ENCODE assay signal across 21 cellular contexts in the genomic region with DNA sequence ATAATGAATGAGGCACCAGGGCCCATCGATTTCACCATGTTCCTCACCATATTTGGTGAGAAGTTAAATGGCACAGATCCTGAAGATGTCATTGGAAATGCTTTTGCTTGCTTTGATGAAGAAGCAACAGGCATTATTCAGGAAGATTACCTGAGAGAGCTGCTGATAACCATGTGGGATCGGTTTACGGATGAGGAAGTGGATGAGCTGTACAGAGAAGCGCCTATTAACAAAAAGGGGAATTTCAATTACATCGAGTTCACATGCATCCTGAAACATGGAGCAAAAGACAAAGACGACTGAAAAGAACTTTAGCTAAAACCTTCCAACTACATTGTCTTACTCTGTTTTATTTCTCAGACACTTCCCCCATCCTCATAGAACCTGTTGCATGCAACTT. TPM values are rescaled to one million over a fixed set of nuclear protein-coding genes. Genes with fewer than 3 reads are reported as not detected.
DNase-seq lines count a peak whose midpoint lies in the region; ATAC-seq, FAIRE-seq and TF ChIP-seq lines count a peak whose summit lies in the region.
"Had no signal": no experiment of that assay in that cellular context is flagged by ENCODE, and none has a peak within 500 bp of the region (broad histone marks: within the 10 kb centered on the region; RNA-seq: fewer than 3 reads in every experiment).

No MANE protein-coding gene starts in this region.

- intact Hi-C loops in K562 (cut with micrococcal nuclease): no loop called here
- intact Hi-C loops in left ventricle myocardium inferior (cut with micrococcal nuclease): no loop called here

- H3K4me3 ChIP-seq in K562 (no peak overlapping the region), left ventricle myocardium inferior (no peak overlapping the region)
- H3K4me3 ChIP-seq: BLaER1, HAP-1 had no signal

- H3K36me3 ChIP-seq in K562 (ENCODE audit: control insufficient read depth, insufficient read depth, low read length) (no peaks in the 10 kb centered on the region), left ventricle myocardium inferior (no peaks in the 10 kb centered on the region)
- H3K36me3 ChIP-seq: BLaER1, HAP-1 had no signal

- TF ChIP-seq CTCF in K562 (IDR thresholded peaks at IDR 0.05 in 2 of 3, conservative IDR thresholded peaks at IDR 0.05 in 1 of 3; ENCODE audit: insufficient read depth in 2 of 3, low read depth in 1 of 3, low read length in 3 of 3) (no peak), left ventricle myocardium inferior (IDR thresholded peaks at IDR 0.05; ENCODE audit: borderline replicate concordance) (no peak)

- no peak overlapping the region for H3K9ac ChIP-seq in K562 (ENCODE audit: insufficient read depth in 1 of 2, low read depth in 2 of 2, low read length in 2 of 2)
- H3K9ac ChIP-seq: BLaER1 had no signal

- BruUV-seq in K562 (replicated peaks; lab: Mats Ljungman, UMichigan): no TSS peak

- H3K4me3 Mint-ChIP-seq in T-cell: no peak overlapping the region
- no peak overlapping the region for H3K4me3 Mint-ChIP-seq in stimulated activated memory B cell treated with anti-CD40 and anti-IgM and Interleukin-4, amounts not matched to agents 10 μg/mL and 1 μg/mL and 100 μg/mL, for 72 hours
- H3K4me3 Mint-ChIP-seq in activated CD4-positive, alpha-beta memory T cell treated with anti-CD3 and anti-CD28 coated beads, Interleukin-2, amount 10 ng/mL, durations not matched to agents 7 days and 5 days: no peak overlapping the region
- H3K4me3 Mint-ChIP-seq: B cell; CD4-positive, CD25-positive, alpha-beta regulatory T cell; CD8-positive, alpha-beta T cell had no signal

- in situ Hi-C loops in KBM-7 (cut with MboI; ENCODE audit: low pct_unique_long_range_greater_than_20kb, low sequenced_read_pairs) (no loop called here), K562 (cut with MboI) (no loop called here)

- CTCF ChIA-PET in T-cell (lab: Charles Lee) (interaction anchor here in 1 of 2 donors (0.6 kb wide), 1 partner anchor 13 kb away, joined by 4 read pairs; no protein-coding TSS in a partner anchor), K562 (lab: Yijun Ruan, JAX; ENCODE audit: low intra/inter-chr PET ratio) (no interaction called here)
- CTCF ChIA-PET in activated CD4-positive, alpha-beta memory T cell treated with anti-CD3 and anti-CD28 coated beads, Interleukin-2, amount 10 ng/mL, durations not matched to agents 7 days and 5 days (lab: Charles Lee): interaction anchor here (1.3 kb wide), 1 partner anchor 16 kb away, joined by 3 read pairs; no protein-coding TSS in a partner anchor

- 25% methylated on average over 6 of the region's 6 CpGs for WGBS in K562 (ENCODE audit: insufficient coverage, low coverage, missing lambda C conversion rate)

- no peaks in the 10 kb centered on the region for H3K9me1 ChIP-seq in K562 (ENCODE audit: control insufficient read depth, insufficient read depth, low read length)

- TF ChIP-seq POLR2A in K562 (conservative IDR thresholded peaks at IDR 0.05): no peak

- H3K27me3 Mint-ChIP-seq in T-cell: no peaks in the 10 kb centered on the region
- H3K27me3 Mint-ChIP-seq in stimulated activated memory B cell treated with anti-CD40 and anti-IgM and Interleukin-4, amounts not matched to agents 10 μg/mL and 1 μg/mL and 100 μg/mL, for 72 hours: no peaks in the 10 kb centered on the region
- H3K27me3 Mint-ChIP-seq in activated CD4-positive, alpha-beta memory T cell treated with anti-CD3 and anti-CD28 coated beads, Interleukin-2, amount 10 ng/mL, durations not matched to agents 7 days and 5 days: no peaks in the 10 kb centered on the region
- H3K27me3 Mint-ChIP-seq: B cell; CD4-positive, CD25-positive, alpha-beta regulatory T cell had no signal

- no peaks in the 10 kb centered on the region for H4K20me1 ChIP-seq in K562 (replicated peaks; ENCODE audit: control insufficient read depth, insufficient read depth, low read length)
- H4K20me1 ChIP-seq: BLaER1 had no signal

- H3K4me1 ChIP-seq in K562 (replicated peaks in 1 of 2; ENCODE audit: control insufficient read depth in 2 of 2, insufficient read depth in 2 of 2, low read length in 2 of 2) (no peaks in the 10 kb centered on the region; a peak in 3 of 5 replicates), left ventricle myocardium inferior (no peaks in the 10 kb centered on the region)
- H3K4me1 ChIP-seq: Caco-2, HAP-1 had no signal

- H3K4me2 ChIP-seq in K562 (ENCODE audit: insufficient read depth, low read length): no peak overlapping the region
- H3K4me2 ChIP-seq: BLaER1 had no signal

- H3K9me3 Mint-ChIP-seq in T-cell: no peaks in the 10 kb centered on the region
- H3K9me3 Mint-ChIP-seq in stimulated activated memory B cell treated with anti-CD40 and anti-IgM and Interleukin-4, amounts not matched to agents 10 μg/mL and 1 μg/mL and 100 μg/mL, for 72 hours: no peaks in the 10 kb centered on the region
- no peaks in the 10 kb centered on the region for H3K9me3 Mint-ChIP-seq in activated CD4-positive, alpha-beta memory T cell treated with anti-CD3 and anti-CD28 coated beads, Interleukin-2, amount 10 ng/mL, durations not matched to agents 7 days and 5 days
- H3K9me3 Mint-ChIP-seq: CD4-positive, CD25-positive, alpha-beta regulatory T cell; CD8-positive, alpha-beta T cell had no signal

- ATAC-seq in T-cell (replicated peaks in 1 of 4) (no peak), K562 (no peak)
- no peak for ATAC-seq in stimulated activated memory B cell treated with anti-CD40 and anti-IgM and Interleukin-4, amounts not matched to agents 10 μg/mL and 1 μg/mL and 100 μg/mL, for 72 hours
- ATAC-seq: CD8-positive, alpha-beta T cell had no signal

- H2AFZ ChIP-seq in K562 (ENCODE audit: low read depth, low read length): peak overlapping the region; percentile 38

- no peak overlapping the region for H3K27ac ChIP-seq in K562 (ENCODE audit: extremely low read depth, low read depth, low read length)
- no peak overlapping the region for H3K27ac ChIP-seq in left ventricle myocardium inferior (replicated peaks)
- H3K27ac ChIP-seq: BLaER1, C4-2B had no signal

- TF ChIP-seq EP300 in K562 (IDR thresholded peaks at IDR 0.05; ENCODE audit: low read length): no peak

- no peaks in the 10 kb centered on the region for H3K36me3 Mint-ChIP-seq in T-cell
- H3K36me3 Mint-ChIP-seq in stimulated activated memory B cell treated with anti-CD40 and anti-IgM and Interleukin-4, amounts not matched to agents 10 μg/mL and 1 μg/mL and 100 μg/mL, for 72 hours: no peaks in the 10 kb centered on the region
- H3K36me3 Mint-ChIP-seq in activated CD4-positive, alpha-beta memory T cell treated with anti-CD3 and anti-CD28 coated beads, Interleukin-2, amount 10 ng/mL, durations not matched to agents 7 days and 5 days (ENCODE audit: low read depth): no peaks in the 10 kb centered on the region
- H3K36me3 Mint-ChIP-seq: CD4-positive, CD25-positive, alpha-beta regulatory T cell; CD8-positive, alpha-beta T cell had no signal

- no peak for FAIRE-seq in K562 (lab: Jason Lieb, UNC)
- FAIRE-seq: GM12892, H54 had no signal

- peak overlapping the region; percentile 48 to 57 for H3K27ac Mint-ChIP-seq in T-cell
- peak overlapping the region; percentile 82 for H3K27ac Mint-ChIP-seq in stimulated activated memory B cell treated with anti-CD40 and anti-IgM and Interleukin-4, amounts not matched to agents 10 μg/mL and 1 μg/mL and 100 μg/mL, for 72 hours
- H3K27ac Mint-ChIP-seq in activated CD4-positive, alpha-beta memory T cell treated with anti-CD3 and anti-CD28 coated beads, Interleukin-2, amount 10 ng/mL, durations not matched to agents 7 days and 5 days: no peak overlapping the region
- H3K27ac Mint-ChIP-seq: B cell; CD8-positive, alpha-beta T cell had no signal

- no peaks in the 10 kb centered on the region for H3K79me2 ChIP-seq in K562 (ENCODE audit: control insufficient read depth, insufficient read depth, low read length)

- peaks cover 16 to 36% (median 35%) of the 10 kb centered on the region in 3 donors for H3K4me1 Mint-ChIP-seq in T-cell
- H3K4me1 Mint-ChIP-seq in stimulated activated memory B cell treated with anti-CD40 and anti-IgM and Interleukin-4, amounts not matched to agents 10 μg/mL and 1 μg/mL and 100 μg/mL, for 72 hours: peaks cover 36% of the 10 kb centered on the region
- peaks cover 21% of the 10 kb centered on the region for H3K4me1 Mint-ChIP-seq in activated CD4-positive, alpha-beta memory T cell treated with anti-CD3 and anti-CD28 coated beads, Interleukin-2, amount 10 ng/mL, durations not matched to agents 7 days and 5 days

- POLR2A ChIA-PET in T-cell (lab: Charles Lee) (no interaction called here), K562 (lab: Yijun Ruan, JAX) (interaction anchor here (1.0 kb wide), 1 partner anchor 9 kb away, joined by 3 read pairs; no protein-coding TSS in a partner anchor)
- POLR2A ChIA-PET in activated CD4-positive, alpha-beta memory T cell treated with anti-CD3 and anti-CD28 coated beads, Interleukin-2, amount 10 ng/mL, durations not matched to agents 7 days and 5 days (lab: Charles Lee): no interaction called here

- peak; percentile 25 for DNase-seq in KBM-7
- DNase-seq in T-cell: no peak
- DNase-seq in K562 (ENCODE audit: extremely low read depth in 1 of 4, low spot score in 3 of 4): no peak
- DNase-seq in activated CD4-positive, alpha-beta memory T cell treated with anti-CD3 and anti-CD28 coated beads, Interleukin-2, amount 10 ng/mL, durations not matched to agents 7 days and 5 days: no peak
- DNase-seq in stimulated activated CD4-positive, alpha-beta T cell treated with anti-CD3 and anti-CD28 coated beads, Interleukin-12 subunit alpha, Interleukin-12 subunit beta, amount 100 ng/mL, for 4 hours: no peak
- DNase-seq in left ventricle myocardium inferior: no peak
- DNase-seq in DMS79 (lab: John Stamatoyannopoulos, UW): no peak
- DNase-seq: Caco-2; CD4-positive, CD25-positive, alpha-beta regulatory T cell; CD8-positive, alpha-beta T cell; DMS153; EL; GDM1; GOT3 had no signal

- H3K9me3 ChIP-seq in K562 (replicated peaks; ENCODE audit: control insufficient read depth, insufficient read depth, low read depth, low read length): no peaks in the 10 kb centered on the region; the same call in 1 of the 2 replicates
- no peaks in the 10 kb centered on the region for H3K9me3 ChIP-seq in left ventricle myocardium inferior (replicated peaks)
- H3K9me3 ChIP-seq: BLaER1, Caco-2, HAP-1 had no signal

- TF ChIP-seq RAD21 in K562 (CRISPR knock-in tag; conservative IDR thresholded peaks at IDR 0.05 in 1 of 2, IDR thresholded peaks at IDR 0.05 in 1 of 2): no peak

- H3K27me3 ChIP-seq in K562 (ENCODE audit: control insufficient read depth in 2 of 2, insufficient read depth in 2 of 2, low read length in 2 of 2) (no peaks in the 10 kb centered on the region), left ventricle myocardium inferior (ENCODE audit: low read depth) (no peaks in the 10 kb centered on the region)
- H3K27me3 ChIP-seq: BLaER1 had no signal

RNA-seq across cellular contexts. Expression of gene DAXX, which starts 16.4 kb away (rescaled TPM):
- total RNA-seq in T-cell (10 to 100 TPM; 36.3 to 91.4 (median 87.7) TPM), K562 (2014; rRNA removed) (80.6 and 122 TPM in 2 replicates), K562 (2014; rRNA removed; fragmentation: Illumina TruSeq; extraction: Trizol) (61.7 and 68.7 TPM in 2 replicates), K562 (2015; rRNA removed; fragmentation: Illumina TruSeq; extraction: Trizol) (59.9 and 66.6 TPM in 2 replicates), K562 (2021) (69.0 and 70.6 TPM in 2 replicates), left ventricle myocardium inferior (17.7 TPM)
- total RNA-seq in K562 (2011; cell fraction: chromatin; rRNA removed; ENCODE audit: low replicate concordance): 51.6 and 76.0 TPM in 2 replicates
- 39.7 and 45.7 TPM in 2 replicates for total RNA-seq in K562 (2011; cell fraction: nucleolus; rRNA removed)
- total RNA-seq in K562 (2011; cell fraction: nucleoplasm; rRNA removed): 38.2 and 40.6 TPM in 2 replicates
- polyA plus RNA-seq in K562 (2011; rRNA removed) (22.8 and 32.4 TPM in 2 replicates), K562 (2014; fragmentation: Illumina TruSeq; extraction: Trizol) (101 and 104 TPM in 2 replicates), K562 (2014; fragmentation: Nextera tagmentation; extraction: Ambion mirVana) (100 to 1,000 TPM in 1 of 2 experiments, 10 to 100 TPM in 1; 41.5 to 144 TPM), K562 (2014; rRNA removed) (47.4 and 67.2 TPM in 2 replicates)
- polyA plus RNA-seq in K562 (2011; cell fraction: cytosol; rRNA removed): 19.5 and 25.8 TPM in 2 replicates
- 106 and 140 TPM in 2 replicates for polyA plus RNA-seq in K562 (2011; cell fraction: nucleus; rRNA removed)
- polyA plus RNA-seq in K562 (2012): 73.3 and 129 TPM in 2 replicates
- polyA minus RNA-seq in K562 (2011; rRNA and poly(A)+ RNA removed): 11.5 and 12.0 TPM in 2 replicates
- 17.0 and 19.9 TPM in 2 replicates for polyA minus RNA-seq in K562 (2011; cell fraction: cytosol; rRNA and poly(A)+ RNA removed)
- 34.1 and 35.5 TPM in 2 replicates for polyA minus RNA-seq in K562 (2011; cell fraction: nucleus; rRNA and poly(A)+ RNA removed)
- 100 to 1,000 TPM in 1 of 2 experiments, 10 to 100 TPM in 1; 95.7 to 103 TPM for total RNA-seq in activated CD4-positive, alpha-beta memory T cell treated with anti-CD3 and anti-CD28 coated beads, Interleukin-2, amount 10 ng/mL, durations not matched to agents 7 days and 5 days

RNA-seq across cellular contexts. Expression of gene ZBTB22, which starts 21.6 kb away (rescaled TPM):
- total RNA-seq in T-cell: 10 to 100 TPM; 17.6 to 32.0 (median 26.3) TPM
- 8.2 and 25.6 TPM in 2 replicates for total RNA-seq in K562 (2011; cell fraction: chromatin; rRNA removed; ENCODE audit: low replicate concordance)
- 20.4 and 20.8 TPM in 2 replicates for total RNA-seq in K562 (2011; cell fraction: nucleolus; rRNA removed)
- 13.3 and 13.4 TPM in 2 replicates for total RNA-seq in K562 (2011; cell fraction: nucleoplasm; rRNA removed)
- 11.9 and 12.2 TPM in 2 replicates for total RNA-seq in K562 (2014; rRNA removed)
- 5.6 and 5.9 TPM in 2 replicates for total RNA-seq in K562 (2014; rRNA removed; fragmentation: Illumina TruSeq; extraction: Trizol)
- 8.2 and 8.4 TPM in 2 replicates for total RNA-seq in K562 (2015; rRNA removed; fragmentation: Illumina TruSeq; extraction: Trizol)
- 10.0 and 11.1 TPM in 2 replicates for total RNA-seq in K562 (2021)
- polyA plus RNA-seq in K562 (2011; rRNA removed): 5.8 and 9.4 TPM in 2 replicates
- 9.0 and 12.6 TPM in 2 replicates for polyA plus RNA-seq in K562 (2011; cell fraction: cytosol; rRNA removed)
- polyA plus RNA-seq in K562 (2011; cell fraction: nucleus; rRNA removed): 13.4 and 20.4 TPM in 2 replicates
- polyA plus RNA-seq in K562 (2012): 9.5 and 11.3 TPM in 2 replicates
- 7.1 TPM in 2 replicates for polyA plus RNA-seq in K562 (2014; fragmentation: Illumina TruSeq; extraction: Trizol)
- polyA plus RNA-seq in K562 (2014; fragmentation: Nextera tagmentation; extraction: Ambion mirVana): under 1 TPM; 0.21 to 0.30 TPM
- polyA plus RNA-seq in K562 (2014; rRNA removed): 8.7 and 10.3 TPM in 2 replicates
- 7.1 and 7.7 TPM in 2 replicates for polyA minus RNA-seq in K562 (2011; rRNA and poly(A)+ RNA removed)
- 6.3 and 7.0 TPM in 2 replicates for polyA minus RNA-seq in K562 (2011; cell fraction: cytosol; rRNA and poly(A)+ RNA removed)
- 11.4 and 12.3 TPM in 2 replicates for polyA minus RNA-seq in K562 (2011; cell fraction: nucleus; rRNA and poly(A)+ RNA removed)
- 10 to 100 TPM; 16.5 to 18.0 TPM for total RNA-seq in activated CD4-positive, alpha-beta memory T cell treated with anti-CD3 and anti-CD28 coated beads, Interleukin-2, amount 10 ng/mL, durations not matched to agents 7 days and 5 days
- 13.3 TPM for total RNA-seq in left ventricle myocardium inferior

RNA-seq across cellular contexts. Expression of gene TAPBP, which starts 25.3 kb away (rescaled TPM):
- total RNA-seq in T-cell: 100 to 1,000 TPM; 224 to 271 (median 254) TPM
- total RNA-seq in K562 (2011; cell fraction: chromatin; rRNA removed; ENCODE audit: low replicate concordance): 73.3 and 139 TPM in 2 replicates
- 101 and 121 TPM in 2 replicates for total RNA-seq in K562 (2011; cell fraction: nucleolus; rRNA removed)
- total RNA-seq in K562 (2011; cell fraction: nucleoplasm; rRNA removed): 105 and 137 TPM in 2 replicates
- total RNA-seq in K562 (2014; rRNA removed): 33.9 and 44.9 TPM in 2 replicates
- 10.4 and 11.9 TPM in 2 replicates for total RNA-seq in K562 (2014; rRNA removed; fragmentation: Illumina TruSeq; extraction: Trizol)
- 22.3 and 23.1 TPM in 2 replicates for total RNA-seq in K562 (2015; rRNA removed; fragmentation: Illumina TruSeq; extraction: Trizol)
- 73.4 and 74.0 TPM in 2 replicates for total RNA-seq in K562 (2021)
- polyA plus RNA-seq in K562 (2011; rRNA removed): 10.1 and 27.3 TPM in 2 replicates
- 16.7 and 26.5 TPM in 2 replicates for polyA plus RNA-seq in K562 (2011; cell fraction: cytosol; rRNA removed)
- polyA plus RNA-seq in K562 (2011; cell fraction: nucleus; rRNA removed): 38.3 and 46.1 TPM in 2 replicates
- 29.5 and 50.0 TPM in 2 replicates for polyA plus RNA-seq in K562 (2012)
- 23.0 and 26.8 TPM in 2 replicates for polyA plus RNA-seq in K562 (2014; fragmentation: Illumina TruSeq; extraction: Trizol)
- polyA plus RNA-seq in K562 (2014; fragmentation: Nextera tagmentation; extraction: Ambion mirVana): 10 to 100 TPM in 1 of 2 experiments, 1 to 10 TPM in 1; 5.6 to 10.1 TPM
- 30.6 and 38.5 TPM in 2 replicates for polyA plus RNA-seq in K562 (2014; rRNA removed)
- 7.9 and 11.1 TPM in 2 replicates for polyA minus RNA-seq in K562 (2011; rRNA and poly(A)+ RNA removed)
- 32.5 and 35.6 TPM in 2 replicates for polyA minus RNA-seq in K562 (2011; cell fraction: cytosol; rRNA and poly(A)+ RNA removed)
- 21.7 and 28.1 TPM in 2 replicates for polyA minus RNA-seq in K562 (2011; cell fraction: nucleus; rRNA and poly(A)+ RNA removed)
- 100 to 1,000 TPM; 243 to 249 TPM for total RNA-seq in activated CD4-positive, alpha-beta memory T cell treated with anti-CD3 and anti-CD28 coated beads, Interleukin-2, amount 10 ng/mL, durations not matched to agents 7 days and 5 days
- total RNA-seq in left ventricle myocardium inferior: 92.3 TPM

RNA-seq across cellular contexts. Expression of gene RGL2, which starts 40.5 kb away (rescaled TPM):
- total RNA-seq in T-cell (10 to 100 TPM; 55.9 to 72.0 (median 66.0) TPM), K562 (2014; rRNA removed) (14.5 and 17.9 TPM in 2 replicates), K562 (2014; rRNA removed; fragmentation: Illumina TruSeq; extraction: Trizol) (11.8 and 14.6 TPM in 2 replicates), K562 (2015; rRNA removed; fragmentation: Illumina TruSeq; extraction: Trizol) (19.5 TPM in 2 replicates), K562 (2021) (43.0 and 54.6 TPM in 2 replicates), left ventricle myocardium inferior (59.4 TPM)
- total RNA-seq in K562 (2011; cell fraction: chromatin; rRNA removed; ENCODE audit: low replicate concordance): 218 and 476 TPM in 2 replicates
- total RNA-seq in K562 (2011; cell fraction: nucleolus; rRNA removed): 277 and 305 TPM in 2 replicates
- total RNA-seq in K562 (2011; cell fraction: nucleoplasm; rRNA removed): 220 and 224 TPM in 2 replicates
- polyA plus RNA-seq in K562 (2011; rRNA removed) (46.6 and 77.3 TPM in 2 replicates), K562 (2014; fragmentation: Illumina TruSeq; extraction: Trizol) (27.5 and 35.1 TPM in 2 replicates), K562 (2014; fragmentation: Nextera tagmentation; extraction: Ambion mirVana) (1 to 10 TPM; 1.8 to 3.3 TPM), K562 (2014; rRNA removed) (43.1 and 57.1 TPM in 2 replicates)
- polyA plus RNA-seq in K562 (2011; cell fraction: cytosol; rRNA removed): 39.5 and 39.8 TPM in 2 replicates
- polyA plus RNA-seq in K562 (2011; cell fraction: nucleus; rRNA removed): 710 and 718 TPM in 2 replicates
- 41.6 and 85.7 TPM in 2 replicates for polyA plus RNA-seq in K562 (2012)
- polyA minus RNA-seq in K562 (2011; rRNA and poly(A)+ RNA removed): 21.7 and 27.1 TPM in 2 replicates
- 13.8 and 17.8 TPM in 2 replicates for polyA minus RNA-seq in K562 (2011; cell fraction: cytosol; rRNA and poly(A)+ RNA removed)
- polyA minus RNA-seq in K562 (2011; cell fraction: nucleus; rRNA and poly(A)+ RNA removed): 113 and 127 TPM in 2 replicates
- total RNA-seq in activated CD4-positive, alpha-beta memory T cell treated with anti-CD3 and anti-CD28 coated beads, Interleukin-2, amount 10 ng/mL, durations not matched to agents 7 days and 5 days: 10 to 100 TPM; 44.3 to 45.1 TPM

RNA-seq across cellular contexts. Expression of gene PFDN6, which starts 49.8 kb away (rescaled TPM):
- 10 to 100 TPM; 16.1 to 51.4 (median 40.5) TPM for total RNA-seq in T-cell
- total RNA-seq in K562 (2011; cell fraction: chromatin; rRNA removed; ENCODE audit: low replicate concordance): 67.5 and 110 TPM in 2 replicates
- 84.5 and 92.7 TPM in 2 replicates for total RNA-seq in K562 (2011; cell fraction: nucleolus; rRNA removed)
- 89.2 and 96.6 TPM in 2 replicates for total RNA-seq in K562 (2011; cell fraction: nucleoplasm; rRNA removed)
- 292 and 358 TPM in 2 replicates for total RNA-seq in K562 (2014; rRNA removed)
- 216 and 230 TPM in 2 replicates for total RNA-seq in K562 (2014; rRNA removed; fragmentation: Illumina TruSeq; extraction: Trizol)
- 236 and 241 TPM in 2 replicates for total RNA-seq in K562 (2015; rRNA removed; fragmentation: Illumina TruSeq; extraction: Trizol)
- total RNA-seq in K562 (2021): 150 and 172 TPM in 2 replicates
- 125 and 200 TPM in 2 replicates for polyA plus RNA-seq in K562 (2011; rRNA removed)
- polyA plus RNA-seq in K562 (2011; cell fraction: cytosol; rRNA removed): 76.6 and 97.7 TPM in 2 replicates
- polyA plus RNA-seq in K562 (2011; cell fraction: nucleus; rRNA removed): 182 and 189 TPM in 2 replicates
- 199 and 305 TPM in 2 replicates for polyA plus RNA-seq in K562 (2012)
- polyA plus RNA-seq in K562 (2014; fragmentation: Illumina TruSeq; extraction: Trizol): 301 and 322 TPM in 2 replicates
- 1 to 10 TPM; 6.8 to 8.7 TPM for polyA plus RNA-seq in K562 (2014; fragmentation: Nextera tagmentation; extraction: Ambion mirVana)
- polyA plus RNA-seq in K562 (2014; rRNA removed): 472 and 475 TPM in 2 replicates
- polyA minus RNA-seq in K562 (2011; rRNA and poly(A)+ RNA removed): 62.1 and 76.4 TPM in 2 replicates
- 33.4 and 35.0 TPM in 2 replicates for polyA minus RNA-seq in K562 (2011; cell fraction: cytosol; rRNA and poly(A)+ RNA removed)
- polyA minus RNA-seq in K562 (2011; cell fraction: nucleus; rRNA and poly(A)+ RNA removed): 42.8 and 58.6 TPM in 2 replicates
- 10 to 100 TPM; 63.5 to 65.0 TPM for total RNA-seq in activated CD4-positive, alpha-beta memory T cell treated with anti-CD3 and anti-CD28 coated beads, Interleukin-2, amount 10 ng/mL, durations not matched to agents 7 days and 5 days
- total RNA-seq in left ventricle myocardium inferior: 47.8 TPM
